ENCODE assay signal across 10 cellular contexts in genomic region chr1:111505641-111506119, GRCh38. TPM values are rescaled to one million over a fixed set of nuclear protein-coding genes. Genes with fewer than 3 reads are reported as not detected.
A peak's percentile ranks its signal among the peaks of the same experiment; 100 is the strongest.
DNase-seq lines count a peak whose midpoint lies in the region; ATAC-seq and TF ChIP-seq lines count a peak whose summit lies in the region.
"Had no signal": no experiment of that assay in that cellular context is flagged by ENCODE, and none has a peak within 500 bp of the region (broad histone marks: within the 10 kb centered on the region; RNA-seq: fewer than 3 reads in every experiment).

No MANE protein-coding gene starts in this region.

- no peaks in the 10 kb centered on the region for H3K27me3 ChIP-seq in SU-DHL-6 (ENCODE audit: low read length)

- TF ChIP-seq CTCF in SU-DHL-6 (IDR thresholded peaks at IDR 0.05; ENCODE audit: insufficient read depth, low read length, poor library complexity, severe bottlenecking): no peak

- H3K9me2 ChIP-seq in SU-DHL-6 (replicated peaks; ENCODE audit: insufficient read depth, low read length): no peaks in the 10 kb centered on the region

- no peaks in the 10 kb centered on the region for H3K36me3 Mint-ChIP-seq in activated naive CD4-positive, alpha-beta T cell treated with anti-CD3 and anti-CD28 coated beads for 36 hours (ENCODE audit: low read depth)

- CTCF ChIA-PET in activated naive CD4-positive, alpha-beta T cell treated with anti-CD3 and anti-CD28 coated beads for 36 hours (lab: Charles Lee): interaction anchor here (3.2 to 3.3 kb wide), 2 partner anchors 8 to 233 kb away, joined by 13 to 43 read pairs; partner anchors contain the start of gene INKA2

- intact Hi-C loops in activated naive CD4-positive, alpha-beta T cell treated with anti-CD3 and anti-CD28 coated beads for 36 hours (cut with micrococcal nuclease): loop anchor here (2.0 to 5.0 kb wide), 4 partner anchors 57 to 288 kb away; partner anchors contain the start of genes ATP5PB and WDR77

- H4K20me1 ChIP-seq in SU-DHL-6 (ENCODE audit: low read depth, low read length): no peaks in the 10 kb centered on the region

- H3K27ac ChIP-seq in SU-DHL-6 (ENCODE audit: low read depth, low read length) (peak overlapping the region; percentile 98), skin epidermis (peak overlapping the region in 15 of 21 experiments; percentile 18 to 100 (median 65))
- H3K27ac ChIP-seq: C4-2B, VCaP had no signal

- H3K4me2 ChIP-seq in SU-DHL-6 (ENCODE audit: low read depth, low read length, poor library complexity, severe bottlenecking): peak overlapping the region; percentile 88

- peaks cover 49% of the 10 kb centered on the region for H3K4me1 Mint-ChIP-seq in activated naive CD4-positive, alpha-beta T cell treated with anti-CD3 and anti-CD28 coated beads for 36 hours (ENCODE audit: low read depth)

- H3K9ac ChIP-seq in SU-DHL-6 (ENCODE audit: low read length): peak overlapping the region; percentile 42

- peak; percentile 56 for DNase-seq in activated naive CD4-positive, alpha-beta T cell treated with anti-CD3 and anti-CD28 coated beads for 36 hours
- DNase-seq in activated naive CD4-positive, alpha-beta T cell (lab: John Stamatoyannopoulos, UW): no peak
- DNase-seq in NCI-H774 (lab: John Stamatoyannopoulos, UW): no peak
- no peak for DNase-seq in NCI-H146 (lab: John Stamatoyannopoulos, UW)

- peak overlapping the region; percentile 46 for H3K27ac Mint-ChIP-seq in activated naive CD4-positive, alpha-beta T cell treated with anti-CD3 and anti-CD28 coated beads for 36 hours

- ATAC-seq in HG02973 (IDR thresholded peaks at IDR 0.05; ENCODE audit: unreplicated experiment): peak; percentile 41
- no peak for ATAC-seq in GM18520 (IDR thresholded peaks at IDR 0.05; ENCODE audit: unreplicated experiment)

- H3K79me2 ChIP-seq in SU-DHL-6 (ENCODE audit: insufficient read depth, low read length): no peaks in the 10 kb centered on the region

- no peaks in the 10 kb centered on the region for H3K9me3 ChIP-seq in SU-DHL-6 (ENCODE audit: insufficient read depth, low read length)

- H3K36me3 ChIP-seq in SU-DHL-6 (ENCODE audit: low read length): no peaks in the 10 kb centered on the region

- H3K9me3 Mint-ChIP-seq in activated naive CD4-positive, alpha-beta T cell treated with anti-CD3 and anti-CD28 coated beads for 36 hours: no peaks in the 10 kb centered on the region

- H2AFZ ChIP-seq in SU-DHL-6 (ENCODE audit: low read depth, low read length, severe bottlenecking): peak overlapping the region; percentile 59

- H3F3A ChIP-seq in SU-DHL-6 (ENCODE audit: insufficient read depth): peaks cover 24% of the 10 kb centered on the region

- H3K4me3 Mint-ChIP-seq in activated naive CD4-positive, alpha-beta T cell treated with anti-CD3 and anti-CD28 coated beads for 36 hours: no peak overlapping the region

- H3K4me3 ChIP-seq in SU-DHL-6 (ENCODE audit: insufficient read depth, low read length, poor library complexity, severe bottlenecking) (no peak overlapping the region), skin epidermis (no peak overlapping the region)

- no peaks in the 10 kb centered on the region for H3K27me3 Mint-ChIP-seq in activated naive CD4-positive, alpha-beta T cell treated with anti-CD3 and anti-CD28 coated beads for 36 hours (ENCODE audit: low read depth)

RNA-seq across cellular contexts. Expression of gene ADORA3, which starts 2.2 kb away (rescaled TPM):
- total RNA-seq in activated naive CD4-positive, alpha-beta T cell treated with anti-CD3 and anti-CD28 coated beads for 36 hours: not detected

RNA-seq across cellular contexts. Expression of gene TMIGD3, which starts 2.2 kb away (rescaled TPM):
- total RNA-seq in activated naive CD4-positive, alpha-beta T cell treated with anti-CD3 and anti-CD28 coated beads for 36 hours: not detected

RNA-seq across cellular contexts. Expression of gene C1orf162, which starts 31.9 kb away (rescaled TPM):
- total RNA-seq in activated naive CD4-positive, alpha-beta T cell treated with anti-CD3 and anti-CD28 coated beads for 36 hours: 1 to 10 TPM; 6.4 to 8.2 TPM

RNA-seq across cellular contexts. Expression of gene ATP5PB, which starts 56.4 kb away (rescaled TPM):
- 100 to 1,000 TPM; 324 to 331 TPM for total RNA-seq in activated naive CD4-positive, alpha-beta T cell treated with anti-CD3 and anti-CD28 coated beads for 36 hours

RNA-seq across cellular contexts. Expression of gene WDR77, which starts 56.6 kb away (rescaled TPM):
- 10 to 100 TPM; 43.1 to 48.8 TPM for total RNA-seq in activated naive CD4-positive, alpha-beta T cell treated with anti-CD3 and anti-CD28 coated beads for 36 hours
